Comparison of ENCODE assay signal across 10 cellular contexts in the genomic region with DNA sequence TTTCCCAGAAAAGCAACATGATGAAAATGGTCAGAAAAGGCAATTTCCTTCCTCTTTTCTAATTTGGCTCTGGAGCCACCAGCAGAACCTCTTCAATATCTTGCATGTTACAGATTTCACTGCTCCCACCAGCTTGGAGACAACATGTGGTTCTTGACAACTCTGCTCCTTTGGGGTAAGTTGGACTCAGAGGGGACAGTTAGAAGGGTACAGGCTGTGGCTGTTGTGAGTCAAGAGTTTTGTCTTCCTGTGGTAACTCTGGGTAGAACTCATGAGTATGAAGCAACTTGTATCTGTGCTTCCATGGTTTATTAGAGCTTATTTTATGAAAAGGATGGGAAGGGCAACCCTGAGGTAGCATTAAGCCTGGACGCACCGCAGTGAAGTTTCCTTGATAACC. TPM values are rescaled to one million over a fixed set of nuclear protein-coding genes. Genes with fewer than 3 reads are reported as not detected.
DNase-seq lines count a peak whose midpoint lies in the region; ATAC-seq and TF ChIP-seq lines count a peak whose summit lies in the region.
"Not testable (repeated sequence)": the region's sequence is repeated elsewhere in the genome, so short reads cannot be mapped to it uniquely, and the experiment has no call there.
"Had no signal": no experiment of that assay in that cellular context is flagged by ENCODE, and none has a peak within 500 bp of the region (broad histone marks: within the 10 kb centered on the region; RNA-seq: fewer than 3 reads in every experiment).

FCGR1A (plus strand) TSS at position 95 of the 400 bp plus-strand sequence; CDS start at position 145, 50 bp downstream.

- intact Hi-C loops in CD14-positive monocyte (cut with micrococcal nuclease); activated CD4-positive, alpha-beta T cell treated with anti-CD3 and anti-CD28 coated beads, Interleukin-2, amount 10 ng/mL, durations not matched to agents 24 days and 14 days (cut with micrococcal nuclease); ascending aorta (cut with DNase I); lower lobe of right lung (cut with DNase I); aorta (cut with DNase I): not testable (repeated sequence)

- not testable (repeated sequence) for H3K4me3 ChIP-seq in ascending aorta; lower lobe of right lung; aorta (ENCODE audit: low read length in 2 of 2)

- ATAC-seq in activated T-helper 17 cell treated with anti-CD3 and anti-CD28 coated beads, Interleukin-2, amount 50 U/mL, for 72 hours (replicated peaks), result peak; percentile 39
- ATAC-seq in lower lobe of right lung, result peak; percentile 50 to 61
- ATAC-seq in natural killer cell treated with Interleukin-12 subunit alpha and Interleukin-12 subunit beta and Interleukin-15 and Interleukin-18, amount 100 ng/mL, for 72 hours, result peak; percentile 59 to 72
- peak; percentile 81 for ATAC-seq in stimulated activated naive CD8-positive, alpha-beta T cell treated with anti-CD3 and anti-CD28 coated beads, Interleukin-15, amount 100 ng/mL, for 72 hours
- not testable (repeated sequence) for ATAC-seq in aorta (ENCODE audit: low FRiP score)

- not testable (repeated sequence) for H3K27ac ChIP-seq in ascending aorta; lower lobe of right lung; aorta (ENCODE audit: low read depth in 1 of 2, low read length in 2 of 2)

- DNase-seq in CD14-positive monocyte (ENCODE audit: low spot score); activated CD4-positive, alpha-beta T cell treated with anti-CD3 and anti-CD28 coated beads, Interleukin-2, amount 10 ng/mL, durations not matched to agents 24 days and 14 days; ascending aorta (ENCODE audit: low spot score in 2 of 2); lower lobe of right lung; natural killer cell treated with Interleukin-12 subunit alpha and Interleukin-12 subunit beta and Interleukin-15 and Interleukin-18, amount 100 ng/mL, for 72 hours (ENCODE audit: low spot score); stimulated activated naive CD8-positive, alpha-beta T cell treated with anti-CD3 and anti-CD28 coated beads, Interleukin-15, amount 100 ng/mL, for 72 hours; aorta: not testable (repeated sequence)

- WGBS in aorta, 2 donors, result 92 to 100% methylated on average over 2 of the region's 2 CpGs

- H3K27me3 ChIP-seq in ascending aorta; lower lobe of right lung (ENCODE audit: low read depth); aorta (ENCODE audit: control insufficient read depth in 1 of 2, insufficient read depth in 2 of 2, low read length in 1 of 2): not testable (repeated sequence)

- not testable (repeated sequence) for H3K27me3 Mint-ChIP-seq in CD14-positive monocyte (ENCODE audit: low read depth in 3 of 3); activated CD4-positive, alpha-beta T cell treated with anti-CD3 and anti-CD28 coated beads, Interleukin-2, amount 10 ng/mL, durations not matched to agents 24 days and 14 days; activated T-helper 17 cell treated with anti-CD3 and anti-CD28 coated beads, Interleukin-2, amount 50 U/mL, for 72 hours; natural killer cell treated with Interleukin-12 subunit alpha and Interleukin-12 subunit beta and Interleukin-15 and Interleukin-18, amount 100 ng/mL, for 72 hours; stimulated activated naive CD8-positive, alpha-beta T cell treated with anti-CD3 and anti-CD28 coated beads, Interleukin-15, amount 100 ng/mL, for 72 hours

- not testable (repeated sequence) for H3K9me3 Mint-ChIP-seq in CD14-positive monocyte; activated CD4-positive, alpha-beta T cell treated with anti-CD3 and anti-CD28 coated beads, Interleukin-2, amount 10 ng/mL, durations not matched to agents 24 days and 14 days; activated T-helper 17 cell treated with anti-CD3 and anti-CD28 coated beads, Interleukin-2, amount 50 U/mL, for 72 hours; natural killer cell treated with Interleukin-12 subunit alpha and Interleukin-12 subunit beta and Interleukin-15 and Interleukin-18, amount 100 ng/mL, for 72 hours; stimulated activated naive CD8-positive, alpha-beta T cell treated with anti-CD3 and anti-CD28 coated beads, Interleukin-15, amount 100 ng/mL, for 72 hours

- H3K4me1 ChIP-seq in ascending aorta; lower lobe of right lung; aorta (ENCODE audit: control insufficient read depth in 1 of 2, insufficient read depth in 2 of 2, low read length in 2 of 2): not testable (repeated sequence)

- not testable (repeated sequence) for TF ChIP-seq CTCF in CD14-positive monocyte (IDR thresholded peaks at IDR 0.05); ascending aorta (IDR thresholded peaks at IDR 0.05); lower lobe of right lung (IDR thresholded peaks at IDR 0.05)

- peak within 1 kb of the TSS in 1 of 2 donors; percentile 55 for H3K4me3 Mint-ChIP-seq in CD14-positive monocyte
- H3K4me3 Mint-ChIP-seq in activated CD4-positive, alpha-beta T cell treated with anti-CD3 and anti-CD28 coated beads, Interleukin-2, amount 10 ng/mL, durations not matched to agents 24 days and 14 days; activated T-helper 17 cell treated with anti-CD3 and anti-CD28 coated beads, Interleukin-2, amount 50 U/mL, for 72 hours; stimulated activated naive CD8-positive, alpha-beta T cell treated with anti-CD3 and anti-CD28 coated beads, Interleukin-15, amount 100 ng/mL, for 72 hours: not testable (repeated sequence)
- peak within 1 kb of the TSS; percentile 63 for H3K4me3 Mint-ChIP-seq in natural killer cell treated with Interleukin-12 subunit alpha and Interleukin-12 subunit beta and Interleukin-15 and Interleukin-18, amount 100 ng/mL, for 72 hours

- H3K4me1 Mint-ChIP-seq in CD14-positive monocyte, result peaks cover 18% of the 10 kb centered on the region
- not testable (repeated sequence) for H3K4me1 Mint-ChIP-seq in activated CD4-positive, alpha-beta T cell treated with anti-CD3 and anti-CD28 coated beads, Interleukin-2, amount 10 ng/mL, durations not matched to agents 24 days and 14 days; activated T-helper 17 cell treated with anti-CD3 and anti-CD28 coated beads, Interleukin-2, amount 50 U/mL, for 72 hours; natural killer cell treated with Interleukin-12 subunit alpha and Interleukin-12 subunit beta and Interleukin-15 and Interleukin-18, amount 100 ng/mL, for 72 hours (ENCODE audit: low read depth in 2 of 2)
- H3K4me1 Mint-ChIP-seq in stimulated activated naive CD8-positive, alpha-beta T cell treated with anti-CD3 and anti-CD28 coated beads, Interleukin-15, amount 100 ng/mL, for 72 hours, result peaks cover 10% of the 10 kb centered on the region

- peak within 1 kb of the TSS in 6 of 7 donors; percentile 16 to 88 (median 54) for H3K27ac Mint-ChIP-seq in CD14-positive monocyte
- peak within 1 kb of the TSS; percentile 66 for H3K27ac Mint-ChIP-seq in activated CD4-positive, alpha-beta T cell treated with anti-CD3 and anti-CD28 coated beads, Interleukin-2, amount 10 ng/mL, durations not matched to agents 24 days and 14 days
- H3K27ac Mint-ChIP-seq in activated T-helper 17 cell treated with anti-CD3 and anti-CD28 coated beads, Interleukin-2, amount 50 U/mL, for 72 hours; stimulated activated naive CD8-positive, alpha-beta T cell treated with anti-CD3 and anti-CD28 coated beads, Interleukin-15, amount 100 ng/mL, for 72 hours: not testable (repeated sequence)
- peak within 1 kb of the TSS; percentile 25 to 56 for H3K27ac Mint-ChIP-seq in natural killer cell treated with Interleukin-12 subunit alpha and Interleukin-12 subunit beta and Interleukin-15 and Interleukin-18, amount 100 ng/mL, for 72 hours

- H3K9me3 ChIP-seq in ascending aorta; lower lobe of right lung; aorta (ENCODE audit: control insufficient read depth, low read length): not testable (repeated sequence)

- not testable (repeated sequence) for H3K36me3 ChIP-seq in ascending aorta; lower lobe of right lung; aorta (ENCODE audit: control insufficient read depth in 1 of 2, insufficient read depth in 2 of 2, low read length in 1 of 2)

- H3K36me3 Mint-ChIP-seq in CD14-positive monocyte; activated CD4-positive, alpha-beta T cell treated with anti-CD3 and anti-CD28 coated beads, Interleukin-2, amount 10 ng/mL, durations not matched to agents 24 days and 14 days (ENCODE audit: low read depth); activated T-helper 17 cell treated with anti-CD3 and anti-CD28 coated beads, Interleukin-2, amount 50 U/mL, for 72 hours (ENCODE audit: low read depth); natural killer cell treated with Interleukin-12 subunit alpha and Interleukin-12 subunit beta and Interleukin-15 and Interleukin-18, amount 100 ng/mL, for 72 hours: not testable (repeated sequence)

RNA-seq across cellular contexts. Expression of gene FCGR1A, which starts in this region (rescaled TPM):
- polyA plus RNA-seq in CD14-positive monocyte (10 to 100 TPM; 49.4 to 79.7 TPM), aorta (10 to 100 TPM; 12.5 to 25.2 TPM)
- not detected in 2 replicates for total RNA-seq in activated CD4-positive, alpha-beta T cell treated with anti-CD3 and anti-CD28 coated beads, Interleukin-2, amount 10 ng/mL, durations not matched to agents 24 days and 14 days
- total RNA-seq in activated T-helper 17 cell treated with anti-CD3 and anti-CD28 coated beads, Interleukin-2, amount 50 U/mL, for 72 hours, result not detected
- total RNA-seq in ascending aorta (28.0 TPM), lower lobe of right lung (65.3 TPM), aorta (10 to 100 TPM; 15.9 to 45.0 TPM)
- total RNA-seq in natural killer cell treated with Interleukin-12 subunit alpha and Interleukin-12 subunit beta and Interleukin-15 and Interleukin-18, amount 100 ng/mL, for 72 hours, result 1 to 10 TPM in 1 of 2 donors, under 1 TPM in 1; 0.93 to 1.3 TPM
- total RNA-seq: CD4-positive, CD25-positive, alpha-beta regulatory T cell; H1 had no signal
- polyA plus RNA-seq: CD4-positive, CD25-positive, alpha-beta regulatory T cell; H1 had no signal

Comparison
In these comparisons a context has a peak if more than half of its experiments do, and no peak if none do; other contexts are left out.
1. RNA of gene FCGR1A (total RNA-seq): 65.3 TPM in lower lobe of right lung (single experiment), 15.9 to 45.0 TPM in aorta and 28.0 TPM in ascending aorta (single experiment); 0.93 to 1.3 TPM in natural killer cell treated with Interleukin-12 subunit alpha and Interleukin-12 subunit beta and Interleukin-15 and Interleukin-18, amount 100 ng/mL, for 72 hours, not detected in activated CD4-positive, alpha-beta T cell treated with anti-CD3 and anti-CD28 coated beads, Interleukin-2, amount 10 ng/mL, durations not matched to agents 24 days and 14 days and not detected in activated T-helper 17 cell treated with anti-CD3 and anti-CD28 coated beads, Interleukin-2, amount 50 U/mL, for 72 hours; every median in the first group is over 4 times any median in the second.
2. Peak in ATAC-seq in activated T-helper 17 cell treated with anti-CD3 and anti-CD28 coated beads, Interleukin-2, amount 50 U/mL, for 72 hours; RNA of the gene not detected or under 1 TPM.